10 cellular contexts compared by ENCODE assay signal in genomic region chr3:8790529-8790928, GRCh38. TPM values are rescaled to one million over a fixed set of nuclear protein-coding genes. Genes with fewer than 3 reads are reported as not detected.
"Had no signal": no experiment of that assay in that cellular context is flagged by ENCODE, and none has a peak within 500 bp of the region (broad histone marks: within the 10 kb centered on the region; RNA-seq: fewer than 3 reads in every experiment).

No MANE protein-coding gene starts in this region.

- ATAC-seq: HepG2 had no signal

- FAIRE-seq: HepG2, HTR-8/SVneo had no signal

- H3K27ac ChIP-seq: HL-60, KMS-11 had no signal

- H3K4me3 Mint-ChIP-seq: IgD-negative memory B cell had no signal

- H3K4me1 Mint-ChIP-seq: IgD-negative memory B cell had no signal

- H3K27me3 Mint-ChIP-seq: IgD-negative memory B cell had no signal

- H3K9ac ChIP-seq: KMS-11 had no signal

- DNase-seq: IMR-90, KBM-7, KG1 had no signal

- H3K4me2 ChIP-seq: KMS-11 had no signal

- H3K27ac Mint-ChIP-seq: IgD-negative memory B cell had no signal

RNA-seq across cellular contexts. Expression of gene CAV3, which starts 56.9 kb away (rescaled TPM):
- total RNA-seq: HepG2, HT-29, HT1080 had no signal
- polyA plus RNA-seq: HepG2, IgD-negative memory B cell had no signal
